In genomic region chr19:11435057-11435832, GRCh38 we compare ENCODE assay signal across 8 cellular contexts. TPM values are rescaled to one million over a fixed set of nuclear protein-coding genes. Genes with fewer than 3 reads are reported as not detected.
DNase-seq lines count a peak whose midpoint lies in the region; ATAC-seq and TF ChIP-seq lines count a peak whose summit lies in the region.

ODAD3 (minus strand) TSS chr19:11435121; CDS start chr19:11435016, 105 bp downstream.
A gene with protein sequence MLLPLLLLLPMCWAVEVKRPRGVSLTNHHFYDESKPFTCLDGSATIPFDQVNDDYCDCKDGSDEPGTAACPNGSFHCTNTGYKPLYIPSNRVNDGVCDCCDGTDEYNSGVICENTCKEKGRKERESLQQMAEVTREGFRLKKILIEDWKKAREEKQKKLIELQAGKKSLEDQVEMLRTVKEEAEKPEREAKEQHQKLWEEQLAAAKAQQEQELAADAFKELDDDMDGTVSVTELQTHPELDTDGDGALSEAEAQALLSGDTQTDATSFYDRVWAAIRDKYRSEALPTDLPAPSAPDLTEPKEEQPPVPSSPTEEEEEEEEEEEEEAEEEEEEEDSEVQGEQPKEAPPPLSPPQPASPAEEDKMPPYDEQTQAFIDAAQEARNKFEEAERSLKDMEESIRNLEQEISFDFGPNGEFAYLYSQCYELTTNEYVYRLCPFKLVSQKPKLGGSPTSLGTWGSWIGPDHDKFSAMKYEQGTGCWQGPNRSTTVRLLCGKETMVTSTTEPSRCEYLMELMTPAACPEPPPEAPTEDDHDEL (plus strand): TSS chr19:11435635. CDS start chr19:11436118, 483 bp downstream.

- no peak for TF ChIP-seq POLR2A in lower leg skin (IDR thresholded peaks at IDR 0.05)

- H3K4me3 ChIP-seq in CD4-positive, alpha-beta memory T cell (ENCODE audit: low read length in 2 of 2), result peak within 1 kb of the TSS; percentile 95 to 97
- H3K4me3 ChIP-seq in duodenal mucosa (ENCODE audit: low read depth in 1 of 2, low read length in 2 of 2) (peak within 1 kb of the TSS; percentile 89 to 96), lower leg skin (ENCODE audit: low read depth, poor library complexity, severe bottlenecking) (peak within 1 kb of the TSS; percentile 48)

- peak in 2 of 3 donors; percentile 36 to 99 for TF ChIP-seq CTCF in lower leg skin (IDR thresholded peaks at IDR 0.05)

- peak within 1 kb of the TSS; percentile 95 to 100 (median 98) for H3K27ac Mint-ChIP-seq in CD4-positive, alpha-beta memory T cell
- H3K27ac Mint-ChIP-seq in activated CD4-positive, alpha-beta memory T cell treated with anti-CD3 and anti-CD28 coated beads for 36 hours, result peak within 1 kb of the TSS; percentile 95

- H3K9me3 ChIP-seq in CD4-positive, alpha-beta memory T cell (ENCODE audit: control insufficient read depth in 1 of 2, low read length in 2 of 2), result no peaks in the 10 kb centered on the region
- H3K9me3 ChIP-seq in duodenal mucosa (ENCODE audit: control insufficient read depth in 1 of 2, low read length in 2 of 2), result no peaks in the 10 kb centered on the region

- H3K4me1 ChIP-seq in CD4-positive, alpha-beta memory T cell (ENCODE audit: insufficient read depth, low read length), result peaks cover 19% of the 10 kb centered on the region
- peaks cover 11 to 17% of the 10 kb centered on the region in 2 donors for H3K4me1 ChIP-seq in duodenal mucosa (ENCODE audit: control insufficient read depth in 1 of 2, insufficient read depth in 2 of 2, low read length in 2 of 2)

- H3K27me3 Mint-ChIP-seq in CD4-positive, alpha-beta memory T cell, result peaks cover 2 to 3% of the 10 kb centered on the region in 2 donors
- peaks cover 1% of the 10 kb centered on the region for H3K27me3 Mint-ChIP-seq in activated CD4-positive, alpha-beta memory T cell treated with anti-CD3 and anti-CD28 coated beads for 36 hours

- peak within 1 kb of the TSS; percentile 74 for H3K27ac ChIP-seq in CD4-positive, alpha-beta memory T cell (ENCODE audit: low read depth, low read length)
- H3K27ac ChIP-seq in duodenal mucosa (ENCODE audit: low read depth, low read length), result peak within 1 kb of the TSS; percentile 64

- intact Hi-C loops in CD4-positive, alpha-beta memory T cell (cut with micrococcal nuclease), result loop anchor here (1.0 kb wide), 10 partner anchors 13 to 280 kb away; partner anchors contain the start of genes CCDC159, ECSIT, ELOF1 and SPC24
- intact Hi-C loops in activated CD4-positive, alpha-beta memory T cell treated with anti-CD3 and anti-CD28 coated beads for 36 hours (cut with micrococcal nuclease), result loop anchor here (1.0 to 5.0 kb wide), 5 partner anchors 13 to 143 kb away; no protein-coding TSS in a partner anchor
- intact Hi-C loops in lower leg skin (cut with DNase I; ENCODE audit: low total_unique reads), result no loop called here

- H3K9ac ChIP-seq in duodenal mucosa (ENCODE audit: low read depth in 1 of 2, low read length in 2 of 2), result peak within 1 kb of the TSS; percentile 84 to 89

- CTCF ChIA-PET in CD4-positive, alpha-beta memory T cell (lab: Charles Lee; ENCODE audit: partially characterized antibody), result interaction anchor here (0.5 to 4.0 kb wide), 8 partner anchors 9 to 141 kb away, joined by 3 to 22 read pairs (median 4); partner anchors contain the start of gene EPOR
- CTCF ChIA-PET in activated CD4-positive, alpha-beta memory T cell treated with anti-CD3 and anti-CD28 coated beads for 36 hours (lab: Charles Lee), result interaction anchor here (0.6 to 2.8 kb wide), 10 partner anchors 13 to 898 kb away, joined by 3 to 18 read pairs (median 4); partner anchors contain the start of genes SWSAP1 and ZNF563

- peaks cover 0 to 4% (median 0%) of the 10 kb centered on the region in 8 donors for H3K9me3 Mint-ChIP-seq in CD4-positive, alpha-beta memory T cell
- no peaks in the 10 kb centered on the region for H3K9me3 Mint-ChIP-seq in activated CD4-positive, alpha-beta memory T cell treated with anti-CD3 and anti-CD28 coated beads for 36 hours

- H3K36me3 ChIP-seq in CD4-positive, alpha-beta memory T cell (ENCODE audit: insufficient read depth, low read length), result peaks cover 14% of the 10 kb centered on the region
- H3K36me3 ChIP-seq in duodenal mucosa (ENCODE audit: control insufficient read depth in 1 of 2, insufficient read depth in 2 of 2, low read length in 2 of 2), result peaks cover 9 to 17% of the 10 kb centered on the region in 2 donors

- H3K4me3 Mint-ChIP-seq in CD4-positive, alpha-beta memory T cell, result peak within 1 kb of the TSS; percentile 97 to 100 (median 99)
- peak within 1 kb of the TSS; percentile 99 for H3K4me3 Mint-ChIP-seq in activated CD4-positive, alpha-beta memory T cell treated with anti-CD3 and anti-CD28 coated beads for 36 hours

- H3K27me3 ChIP-seq in CD4-positive, alpha-beta memory T cell (ENCODE audit: insufficient read depth, low read length), result no peaks in the 10 kb centered on the region
- no peaks in the 10 kb centered on the region for H3K27me3 ChIP-seq in duodenal mucosa (ENCODE audit: control insufficient read depth in 1 of 2, insufficient read depth in 2 of 2, low read length in 2 of 2)

- POLR2A ChIA-PET in CD4-positive, alpha-beta memory T cell (lab: Charles Lee; ENCODE audit: partially characterized antibody), result interaction anchor here (0.7 to 3.0 kb wide), 11 partner anchors 13 to 1616 kb away, joined by 3 to 32 read pairs (median 3); partner anchors contain the start of genes ECSIT, FBXL12 and SWSAP1
- POLR2A ChIA-PET in activated CD4-positive, alpha-beta memory T cell treated with anti-CD3 and anti-CD28 coated beads for 36 hours (lab: Charles Lee), result interaction anchor here (1.0 to 1.4 kb wide), 2 partner anchors 52 to 54 kb away, joined by 3 to 11 read pairs; no protein-coding TSS in a partner anchor

- peaks cover 14 to 31% (median 23%) of the 10 kb centered on the region in 4 donors for H3K4me1 Mint-ChIP-seq in CD4-positive, alpha-beta memory T cell
- H3K4me1 Mint-ChIP-seq in activated CD4-positive, alpha-beta memory T cell treated with anti-CD3 and anti-CD28 coated beads for 36 hours (ENCODE audit: low read depth), result peaks cover 24% of the 10 kb centered on the region

- 0 to 1% methylated on average over 50 to 53 of the region's 53 CpGs for WGBS in lower leg skin, 2 donors

- peaks cover 11 to 20% of the 10 kb centered on the region in 2 donors for H3K36me3 Mint-ChIP-seq in CD4-positive, alpha-beta memory T cell
- peaks cover 20% of the 10 kb centered on the region for H3K36me3 Mint-ChIP-seq in activated CD4-positive, alpha-beta memory T cell treated with anti-CD3 and anti-CD28 coated beads for 36 hours

- peak; percentile 89 for ATAC-seq in GM19397 (IDR thresholded peaks at IDR 0.05; ENCODE audit: unreplicated experiment)
- peak; percentile 91 for ATAC-seq in HG03571 (IDR thresholded peaks at IDR 0.05; ENCODE audit: unreplicated experiment)

- DNase-seq in CD4-positive, alpha-beta memory T cell, result peak; percentile 99
- DNase-seq in NCI-H774 (lab: John Stamatoyannopoulos, UW) (peak; percentile 99), lower leg skin (ENCODE audit: low spot score in 2 of 2) (peak; percentile 99)
- DNase-seq in activated CD4-positive, alpha-beta memory T cell treated with anti-CD3 and anti-CD28 coated beads for 36 hours, result peak; percentile 99
- peak; percentile 97 to 99 for DNase-seq in stimulated activated CD4-positive, alpha-beta T cell treated with anti-CD3 and anti-CD28 coated beads, Interleukin-4, amount 100 ng/mL, for 48 hours (ENCODE audit: low read depth in 2 of 2)

RNA-seq across cellular contexts. Expression of gene ODAD3, which starts in this region (rescaled TPM):
- not detected for total RNA-seq in CD4-positive, alpha-beta memory T cell
- polyA plus RNA-seq in CD4-positive, alpha-beta memory T cell, result not detected
- total RNA-seq in activated CD4-positive, alpha-beta memory T cell treated with anti-CD3 and anti-CD28 coated beads for 36 hours, result under 1 TPM; 0.15 to 0.26 TPM
- total RNA-seq in lower leg skin, result 1 to 10 TPM in 1 of 4 donors, under 1 TPM in 2, not detected in 1; 0.44 to 1.1 (median 0.94) TPM

RNA-seq across cellular contexts. Expression of the second gene that starts in this region (rescaled TPM):
- total RNA-seq in CD4-positive, alpha-beta memory T cell, result 100 to 1,000 TPM; 300 TPM
- polyA plus RNA-seq in CD4-positive, alpha-beta memory T cell, result 10 to 100 TPM; 14.0 to 63.6 TPM
- total RNA-seq in activated CD4-positive, alpha-beta memory T cell treated with anti-CD3 and anti-CD28 coated beads for 36 hours, result 100 to 1,000 TPM; 260 to 264 TPM
- 100 to 1,000 TPM; 121 to 189 (median 157) TPM for total RNA-seq in lower leg skin

Comparison
In these comparisons a context has a peak if more than half of its experiments do, and no peak if none do; other contexts are left out.
1. Peak in every context shown above with its lines: DNase-seq, ATAC-seq, H3K4me3 ChIP-seq and H3K27ac ChIP-seq.